ENCODE assay signal across 8 cellular contexts in the genomic region with DNA sequence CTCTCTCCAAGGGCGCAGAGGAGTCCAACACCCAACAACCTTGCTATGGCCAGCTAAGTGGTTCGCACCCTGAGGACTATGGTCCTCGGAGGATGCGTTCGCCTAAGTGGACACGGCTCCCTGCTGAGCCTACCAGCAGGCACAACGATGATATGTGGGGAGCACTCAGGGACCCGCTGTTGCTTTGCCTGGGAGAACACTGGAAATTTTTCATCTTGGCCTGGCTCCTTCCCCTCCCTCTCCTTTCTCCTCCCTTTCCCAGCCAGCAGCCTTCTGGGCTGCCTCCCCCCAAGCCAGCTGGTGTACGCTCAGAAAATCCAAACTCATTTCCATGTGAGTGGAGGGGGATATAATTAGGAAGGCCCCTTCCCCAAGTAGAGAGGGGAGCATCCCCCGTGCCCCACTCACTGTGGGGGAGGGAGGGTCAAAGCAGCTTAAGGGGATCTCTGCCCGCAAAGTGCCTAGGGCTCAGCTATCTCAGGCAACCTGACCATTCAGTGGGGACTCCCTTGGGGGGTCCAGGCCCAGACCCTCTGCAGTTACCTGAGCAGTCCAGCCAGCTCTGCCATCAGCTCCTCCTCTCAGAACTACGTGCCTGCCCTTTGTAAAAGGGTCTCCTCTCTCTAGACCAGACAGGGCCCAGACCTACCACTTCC. TPM values are rescaled to one million over a fixed set of nuclear protein-coding genes. Genes with fewer than 3 reads are reported as not detected.
A peak's percentile ranks its signal among the peaks of the same experiment; 100 is the strongest.
DNase-seq lines count a peak whose midpoint lies in the region; TF ChIP-seq lines count a peak whose summit lies in the region.

No MANE protein-coding gene starts in this region.

- peak overlapping the region in 1 of 2 donors; percentile 63 for H3K9ac ChIP-seq in duodenal mucosa (ENCODE audit: low read depth in 1 of 2, low read length in 2 of 2)

- peak overlapping the region; percentile 84 to 98 (median 91) for H3K27ac Mint-ChIP-seq in CD8-positive, alpha-beta memory T cell
- peak overlapping the region; percentile 70 to 83 (median 77) for H3K27ac Mint-ChIP-seq in nephron

- POLR2A ChIA-PET in CD8-positive, alpha-beta memory T cell (lab: Charles Lee), result interaction anchor here (0.8 to 2.4 kb wide), 4 partner anchors 26 to 52 kb away, joined by 3 to 5 read pairs (median 3); no protein-coding TSS in a partner anchor

- DNase-seq in CD8-positive, alpha-beta memory T cell, result no peak
- DNase-seq in Jurkat, Clone E6-1 (ENCODE audit: low read depth, low spot score), result no peak
- no peak for DNase-seq in stimulated activated CD4-positive, alpha-beta T cell treated with anti-CD3 and anti-CD28 coated beads, Interleukin-1b, Interleukin-23, amount 100 ng/mL, for 48 hours
- DNase-seq in SIG-M5 (lab: John Stamatoyannopoulos, UW) (no peak), NCI-H2029 (lab: John Stamatoyannopoulos, UW) (no peak)
- DNase-seq in stimulated activated CD4-positive, alpha-beta T cell treated with anti-CD3 and anti-CD28 coated beads, Interleukin-4, amount 100 ng/mL, for 24 hours, result no peak

- H3K9me3 Mint-ChIP-seq in CD8-positive, alpha-beta memory T cell, result no peaks in the 10 kb centered on the region
- no peaks in the 10 kb centered on the region for H3K9me3 Mint-ChIP-seq in nephron

- no peaks in the 10 kb centered on the region for H3K36me3 Mint-ChIP-seq in CD8-positive, alpha-beta memory T cell
- no peaks in the 10 kb centered on the region for H3K36me3 Mint-ChIP-seq in nephron (ENCODE audit: low read depth)

- peaks cover 45 to 60% (median 50%) of the 10 kb centered on the region in 3 donors for H3K4me1 Mint-ChIP-seq in CD8-positive, alpha-beta memory T cell
- peaks cover 39% of the 10 kb centered on the region for H3K4me1 Mint-ChIP-seq in nephron

- CTCF ChIA-PET in CD8-positive, alpha-beta memory T cell (lab: Charles Lee), result interaction anchor here (0.8 to 8.1 kb wide), 4 partner anchors 35 to 61 kb away, joined by 3 to 72 read pairs (median 3); no protein-coding TSS in a partner anchor

- H3K4me1 ChIP-seq in CD8-positive, alpha-beta memory T cell (ENCODE audit: insufficient read depth, low read length), result peaks cover 19% of the 10 kb centered on the region
- H3K4me1 ChIP-seq in duodenal mucosa (ENCODE audit: control insufficient read depth in 1 of 2, insufficient read depth in 2 of 2, low read length in 2 of 2), result peaks cover 5 to 16% of the 10 kb centered on the region in 2 donors

- H3K9me3 ChIP-seq in CD8-positive, alpha-beta memory T cell (ENCODE audit: low read length), result no peaks in the 10 kb centered on the region
- no peaks in the 10 kb centered on the region for H3K9me3 ChIP-seq in duodenal mucosa (ENCODE audit: control insufficient read depth in 1 of 2, low read length in 2 of 2)

- no peak for TF ChIP-seq CTCF in nephron (IDR thresholded peaks at IDR 0.05; ENCODE audit: unreplicated experiment in 3 of 3)

- peak overlapping the region; percentile 84 to 90 (median 86) for H3K4me3 Mint-ChIP-seq in CD8-positive, alpha-beta memory T cell
- H3K4me3 Mint-ChIP-seq in nephron, result peak overlapping the region; percentile 78 to 88 (median 83)

- peak overlapping the region; percentile 58 for H3K4me3 ChIP-seq in CD8-positive, alpha-beta memory T cell (ENCODE audit: low read length)
- peak overlapping the region; percentile 66 for H3K4me3 ChIP-seq in Jurkat, Clone E6-1 (ENCODE audit: low read length)
- H3K4me3 ChIP-seq in duodenal mucosa (ENCODE audit: low read depth in 1 of 2, low read length in 2 of 2), result peak overlapping the region; percentile 59 to 72

- no peaks in the 10 kb centered on the region for H3K27me3 ChIP-seq in CD8-positive, alpha-beta memory T cell (ENCODE audit: insufficient read depth, low read length, poor library complexity, severe bottlenecking)
- peaks cover 18 to 22% of the 10 kb centered on the region in 2 donors for H3K27me3 ChIP-seq in duodenal mucosa (ENCODE audit: control insufficient read depth in 1 of 2, insufficient read depth in 2 of 2, low read length in 2 of 2)

- peak overlapping the region; percentile 77 for H3K27ac ChIP-seq in CD8-positive, alpha-beta memory T cell (ENCODE audit: low read depth, low read length)
- no peak overlapping the region for H3K27ac ChIP-seq in duodenal mucosa (ENCODE audit: low read depth, low read length)

- peaks cover 0 to 1% of the 10 kb centered on the region in 2 donors for H3K27me3 Mint-ChIP-seq in CD8-positive, alpha-beta memory T cell
- H3K27me3 Mint-ChIP-seq in nephron (ENCODE audit: low read depth), result peaks cover 29% of the 10 kb centered on the region

- no peaks in the 10 kb centered on the region for H3K36me3 ChIP-seq in CD8-positive, alpha-beta memory T cell (ENCODE audit: insufficient read depth, low read length)
- no peaks in the 10 kb centered on the region for H3K36me3 ChIP-seq in duodenal mucosa (ENCODE audit: control insufficient read depth in 1 of 2, insufficient read depth in 2 of 2, low read length in 2 of 2)

RNA-seq across cellular contexts. Expression of a gene that starts 0.6 kb away (rescaled TPM):
- total RNA-seq in CD8-positive, alpha-beta memory T cell, result 10 to 100 TPM; 71.2 to 72.5 TPM
- 1.9 TPM for polyA plus RNA-seq in CD8-positive, alpha-beta memory T cell
- 7.7 TPM for polyA plus RNA-seq in Jurkat, Clone E6-1 (2012; ENCODE audit: insufficient read depth, insufficient read length)

RNA-seq across cellular contexts. Expression of a gene that starts 26.6 kb away (rescaled TPM):
- total RNA-seq in CD8-positive, alpha-beta memory T cell, result 10 to 100 TPM; 64.9 to 67.7 TPM
- 101 TPM for polyA plus RNA-seq in CD8-positive, alpha-beta memory T cell
- polyA plus RNA-seq in Jurkat, Clone E6-1 (2012; ENCODE audit: insufficient read depth, insufficient read length), result 190 TPM
